Comparison of ENCODE assay signal across 8 cellular contexts in the genomic region with DNA sequence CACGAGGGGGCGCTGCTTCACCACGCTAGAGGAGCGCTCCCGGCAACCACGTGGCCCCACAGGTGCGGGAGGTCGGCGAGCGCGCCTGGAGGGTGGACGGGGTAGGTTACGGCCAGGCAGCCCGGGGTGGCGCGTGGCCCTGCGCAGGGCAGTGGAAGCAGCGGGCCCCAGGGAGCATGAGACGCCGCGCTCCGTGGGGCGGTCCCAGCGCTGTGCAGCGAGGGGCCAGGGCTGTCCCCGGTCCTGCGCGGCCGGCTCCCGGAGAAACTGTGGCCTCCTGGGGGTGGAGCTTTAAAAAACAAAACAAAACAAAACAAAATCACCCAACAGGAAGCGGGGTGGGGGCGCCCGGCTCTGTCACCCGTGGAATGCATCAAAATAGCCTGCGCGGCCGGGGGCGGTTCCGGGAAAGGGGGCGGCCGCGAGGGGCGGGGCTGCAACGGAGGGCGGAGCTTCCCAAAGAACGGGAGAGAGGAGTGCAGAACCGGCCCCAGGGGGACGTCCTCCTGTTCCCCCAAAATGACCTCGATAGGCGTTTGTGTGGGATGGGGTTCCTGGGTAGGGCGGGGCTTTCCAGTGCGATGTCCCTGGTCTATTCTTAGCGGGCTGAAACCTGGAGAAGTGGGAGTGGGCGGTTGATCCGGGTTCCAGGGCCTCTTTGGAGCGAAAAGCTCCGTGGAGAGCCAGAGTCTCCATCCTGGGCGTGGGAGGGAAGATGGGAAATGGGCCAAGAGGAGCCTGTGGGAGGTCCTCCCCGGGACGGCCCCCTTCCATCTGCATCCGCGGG. TPM values are rescaled to one million over a fixed set of nuclear protein-coding genes. Genes with fewer than 3 reads are reported as not detected.
A peak's percentile ranks its signal among the peaks of the same experiment; 100 is the strongest.
DNase-seq lines count a peak whose midpoint lies in the region; ATAC-seq and TF ChIP-seq lines count a peak whose summit lies in the region.

No MANE protein-coding gene starts in this region.

- H3K9ac ChIP-seq in adipocyte (ENCODE audit: low read length) = peak overlapping the region; percentile 55

- H3K4me3 ChIP-seq in GM06990 (replicated peaks; ENCODE audit: low read depth, low read length) (peak overlapping the region; percentile 73), NB4 (ENCODE audit: low read depth, low read length) (peak overlapping the region; percentile 49), adipocyte (ENCODE audit: low read length) (peak overlapping the region; percentile 83), heart left ventricle (peak overlapping the region; percentile 28 to 76 (median 64)), tibial nerve (peak overlapping the region; percentile 50 to 59 (median 58))

- intact Hi-C loops in heart left ventricle (cut with DNase I) = loop anchor here (1.0 to 10.0 kb wide), 20 partner anchors 52 to 602 kb away; a partner anchor contains a TSS

- no peaks in the 10 kb centered on the region for H3K27me3 ChIP-seq in GM06990 (replicated peaks; ENCODE audit: control insufficient read depth, insufficient read depth, low read length)
- no peaks in the 10 kb centered on the region for H3K27me3 ChIP-seq in adipocyte (replicated peaks; ENCODE audit: control insufficient read depth, insufficient read depth, low read length)
- no peaks in the 10 kb centered on the region for H3K27me3 ChIP-seq in heart left ventricle
- H3K27me3 ChIP-seq in tibial nerve = no peaks in the 10 kb centered on the region

- H3K9me3 ChIP-seq in adipocyte (ENCODE audit: control insufficient read depth, low read length) = no peaks in the 10 kb centered on the region
- H3K9me3 ChIP-seq in heart left ventricle = no peaks in the 10 kb centered on the region
- H3K9me3 ChIP-seq in tibial nerve = no peaks in the 10 kb centered on the region

- H3K36me3 ChIP-seq in GM06990 (ENCODE audit: control insufficient read depth, insufficient read depth, low read length) (no peaks in the 10 kb centered on the region), adipocyte (ENCODE audit: control insufficient read depth, insufficient read depth, low read length, severe bottlenecking) (peaks cover 15% of the 10 kb centered on the region), heart left ventricle (peaks cover 0 to 14% (median 7%) of the 10 kb centered on the region in 9 donors), tibial nerve (peaks cover 0 to 15% (median 0%) of the 10 kb centered on the region in 3 donors)

- TF ChIP-seq CTCF in GM06990 (IDR thresholded peaks at IDR 0.05; ENCODE audit: insufficient read depth, low read length, poor library complexity, severe bottlenecking) = no peak
- TF ChIP-seq CTCF in NB4 (IDR thresholded peaks at IDR 0.05; ENCODE audit: low read depth, low read length) = peak; percentile 53
- TF ChIP-seq CTCF in heart left ventricle (IDR thresholded peaks at IDR 0.05) = peak in 11 of 12 donors; percentile 96 to 99 (median 99)
- peak in 4 of 5 experiments; percentile 98 to 99 (median 98) for TF ChIP-seq CTCF in tibial nerve (IDR thresholded peaks at IDR 0.05)

- peak overlapping the region; percentile 2 to 95 (median 88) for H3K27ac ChIP-seq in heart left ventricle
- peak overlapping the region; percentile 76 to 91 (median 86) for H3K27ac ChIP-seq in tibial nerve

- TF ChIP-seq EP300 in tibial nerve (IDR thresholded peaks at IDR 0.05) = peak; percentile 68 to 82

- ATAC-seq in heart left ventricle = peak; percentile 79 to 90 (median 85)

- TF ChIP-seq POLR2A in NB4 (IDR thresholded peaks at IDR 0.05; ENCODE audit: extremely low read depth, insufficient read length) (no peak), heart left ventricle (IDR thresholded peaks at IDR 0.05) (no peak), tibial nerve (IDR thresholded peaks at IDR 0.05) (peak in 1 of 2 donors; percentile 55)

- H3K4me1 ChIP-seq in adipocyte (ENCODE audit: control insufficient read depth, insufficient read depth, low read length) (peaks cover 20% of the 10 kb centered on the region), heart left ventricle (peaks cover 0 to 20% (median 10%) of the 10 kb centered on the region in 12 donors), tibial nerve (peaks cover 0 to 47% (median 15%) of the 10 kb centered on the region in 4 donors)

- CTCF ChIA-PET in HEK293T (lab: Yijun Ruan, JAX) = interaction anchor here (0.6 to 1.3 kb wide), 8 partner anchors 17 to 220 kb away, joined by 3 to 7 read pairs (median 3); a partner anchor contains a TSS

- WGBS in heart left ventricle, 4 donors = 0 to 1% (median 0%) methylated on average over 57 to 62 of the region's 62 CpGs
- WGBS in tibial nerve, 2 donors = 1% methylated on average over 54 to 59 of the region's 62 CpGs

- DNase-seq in GM06990 (ENCODE audit: extremely low read depth, insufficient read length) (peak; percentile 91), HEK293T (ENCODE audit: extremely low spot score) (peak; percentile 89), NB4 (ENCODE audit: low read depth) (peak; percentile 83), SW480 (ENCODE audit: low spot score) (peak; percentile 90), adipocyte (ENCODE audit: low read depth) (peak; percentile 95), heart left ventricle (peak; percentile 91 to 95 (median 93)), pons (ENCODE audit: low spot score) (peak; percentile 60), tibial nerve (ENCODE audit: low spot score in 2 of 2) (peak; percentile 90 to 91)

- POLR2A ChIA-PET in HEK293T (lab: Yijun Ruan, JAX) = interaction anchor here (0.7 to 1.9 kb wide), 9 partner anchors 17 to 600 kb away, joined by 3 to 8 read pairs (median 3); a partner anchor contains a TSS

TF ChIP-seq in HEK293T, 16 proteins besides CTCF, POLR2A, EP300 and RAD21:
- TF ChIP-seq LEF1 (IDR thresholded peaks at IDR 0.05; ENCODE audit: borderline replicate concordance) (no peak), L3MBTL2 (conservative IDR thresholded peaks at IDR 0.05) (peak; percentile 83), TARDBP (IDR thresholded peaks at IDR 0.05) (0 out of 2 replicates have a peak, but pooled peaks have one; percentile 18)

RNA-seq across cellular contexts. Expression of a gene that starts 27.3 kb away (rescaled TPM):
- total RNA-seq in heart left ventricle (10 to 100 TPM in 5 of 9 donors, 1 to 10 TPM in 4; 7.3 to 29.1 (median 10.6) TPM), tibial nerve (100 to 1,000 TPM; 203 to 284 (median 251) TPM)
- 10 to 100 TPM in 1 of 2 donors, 1 to 10 TPM in 1; 8.4 to 11.7 TPM for polyA plus RNA-seq in heart left ventricle

RNA-seq across cellular contexts. Expression of a gene that starts 53.6 kb away (rescaled TPM):
- total RNA-seq in heart left ventricle (10 to 100 TPM; 18.2 to 49.7 (median 27.8) TPM), tibial nerve (10 to 100 TPM; 71.0 to 88.6 (median 84.3) TPM)
- polyA plus RNA-seq in heart left ventricle = 10 to 100 TPM; 25.1 to 38.3 TPM

RNA-seq across cellular contexts. Expression of a gene that starts 53.8 kb away (rescaled TPM):
- total RNA-seq in heart left ventricle = 10 to 100 TPM in 3 of 9 donors, 1 to 10 TPM in 6; 6.9 to 27.3 (median 8.9) TPM
- 10 to 100 TPM; 13.0 to 22.7 TPM for polyA plus RNA-seq in heart left ventricle
- total RNA-seq in tibial nerve = 100 to 1,000 TPM in 1 of 4 donors, 10 to 100 TPM in 3; 72.0 to 114 (median 90.9) TPM

Comparison
In these comparisons a context has a peak if more than half of its experiments do, and no peak if none do; other contexts are left out.
1. Peak in every context shown above with its lines: DNase-seq, ATAC-seq, H3K4me3 ChIP-seq and H3K27ac ChIP-seq.
2. RNA of a gene that starts 27.3 kb away (total RNA-seq): 203 to 284 TPM in tibial nerve; 7.3 to 29.1 TPM in heart left ventricle; every median in the first group is over 4 times any median in the second.